Comparison of ENCODE assay signal across 9 cellular contexts in the genomic region with DNA sequence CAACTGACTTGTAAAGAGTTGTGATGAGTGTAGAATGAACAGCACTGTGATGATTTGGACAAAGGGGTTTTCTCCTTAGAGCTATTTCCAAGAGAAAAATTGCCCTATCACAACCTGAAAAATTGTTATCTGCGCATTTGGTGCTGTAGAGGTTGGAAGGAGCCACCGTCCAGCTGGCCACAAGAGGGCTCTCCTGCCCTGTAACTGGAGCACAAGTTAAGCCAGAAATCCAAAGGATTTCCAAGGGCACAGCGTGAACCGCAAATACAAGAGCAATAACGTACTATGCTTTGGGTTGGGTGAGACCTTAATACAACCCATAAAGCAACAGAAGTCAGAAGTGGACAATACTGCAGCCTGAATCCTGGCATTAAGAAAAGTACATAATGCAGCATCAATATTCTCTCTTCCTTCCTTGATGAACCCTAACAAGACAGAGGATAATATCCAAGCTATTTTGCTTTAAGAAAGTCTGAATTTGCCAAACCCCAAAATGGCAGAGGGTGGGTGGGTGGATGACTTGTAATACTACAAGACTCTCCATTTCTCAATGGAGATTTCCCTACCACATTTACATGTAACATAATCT. TPM values are rescaled to one million over a fixed set of nuclear protein-coding genes. Genes with fewer than 3 reads are reported as not detected.
DNase-seq lines count a peak whose midpoint lies in the region; ATAC-seq and TF ChIP-seq lines count a peak whose summit lies in the region.
"Had no signal": no experiment of that assay in that cellular context is flagged by ENCODE, and none has a peak within 500 bp of the region (broad histone marks: within the 10 kb centered on the region; RNA-seq: fewer than 3 reads in every experiment).

No MANE protein-coding gene starts in this region.

- intact Hi-C loops in HCT116 (cut with micrococcal nuclease) (loop anchor here (1.0 kb wide), 4 partner anchors 176 to 521 kb away; no protein-coding TSS in a partner anchor), ascending aorta (cut with DNase I) (loop anchor here (1.0 to 2.0 kb wide), 2 partner anchors 175 to 521 kb away; no protein-coding TSS in a partner anchor)

- no peaks in the 10 kb centered on the region for H3F3A ChIP-seq in smooth muscle cell (ENCODE audit: low read depth)

- H4K20me1 ChIP-seq in HCT116 (ENCODE audit: insufficient read depth) (no peaks in the 10 kb centered on the region), hepatocyte (ENCODE audit: insufficient read depth, poor library complexity, severe bottlenecking) (no peaks in the 10 kb centered on the region), smooth muscle cell (ENCODE audit: low read depth) (no peaks in the 10 kb centered on the region)

- peak; percentile 16 for DNase-seq in DMS153 treated with DMSO at 0.1 percent for 48 hours (lab: John Stamatoyannopoulos, UW; ENCODE audit: unreplicated experiment)
- DNase-seq in HCT116 (ENCODE audit: low read depth, low spot score): peak; percentile 54
- peak; percentile 73 for DNase-seq in NCI-H2227 (lab: John Stamatoyannopoulos, UW; ENCODE audit: unreplicated experiment)
- DNase-seq in ascending aorta (ENCODE audit: low spot score in 2 of 2): no peak
- peak; percentile 83 for DNase-seq in hepatocyte (ENCODE audit: low spot score)
- peak; percentile 2 for DNase-seq in smooth muscle cell (lab: John Stamatoyannopoulos, UW; ENCODE audit: unreplicated experiment)
- DNase-seq in activated naive CD4-positive, alpha-beta T cell treated with anti-CD3 and anti-CD28 coated beads, Interleukin-2, amount 10 ng/mL, durations not matched to agents 7 days and 5 days: no peak
- no peak for DNase-seq in activated effector memory CD4-positive, alpha-beta T cell treated with Interleukin-2 at 50 U/mL for 16 hours
- DNase-seq: activated B cell treated with CpG ODN at 0.5 μM for 24 hours had no signal

- H3K9me3 ChIP-seq in HCT116 (ENCODE audit: control insufficient read depth in 1 of 2, insufficient read depth in 1 of 2, low read depth in 1 of 2, low read length in 2 of 2) (no peaks in the 10 kb centered on the region), ascending aorta (no peaks in the 10 kb centered on the region), hepatocyte (ENCODE audit: low read depth) (no peaks in the 10 kb centered on the region), smooth muscle cell (replicated peaks; ENCODE audit: low read depth) (no peaks in the 10 kb centered on the region)

- CTCF ChIA-PET in HCT116 (lab: Charles Lee): interaction anchor here (0.8 to 2.3 kb wide), 13 partner anchors 9 to 684 kb away, joined by 3 to 16 read pairs (median 5); no protein-coding TSS in a partner anchor
- CTCF ChIA-PET in activated naive CD4-positive, alpha-beta T cell treated with anti-CD3 and anti-CD28 coated beads, Interleukin-2, amount 10 ng/mL, durations not matched to agents 7 days and 5 days (lab: Charles Lee): no interaction called here

- H3K36me3 ChIP-seq in HCT116 (ENCODE audit: control insufficient read depth in 1 of 2, insufficient read depth in 2 of 2, low read length in 2 of 2) (no peaks in the 10 kb centered on the region), ascending aorta (no peaks in the 10 kb centered on the region), hepatocyte (replicated peaks; ENCODE audit: insufficient read depth, low read depth) (no peaks in the 10 kb centered on the region), smooth muscle cell (ENCODE audit: low read depth) (no peaks in the 10 kb centered on the region)

- peak; percentile 87 for TF ChIP-seq RAD21 in HCT116 (IDR thresholded peaks at IDR 0.05; ENCODE audit: low read depth)

- H3K4me3 ChIP-seq in HCT116 (replicated peaks in 1 of 2; ENCODE audit: low read depth in 1 of 2, low read length in 2 of 2): no peak overlapping the region
- H3K4me3 ChIP-seq in ascending aorta: no peak overlapping the region
- no peak overlapping the region for H3K4me3 ChIP-seq in hepatocyte
- no peak overlapping the region for H3K4me3 ChIP-seq in smooth muscle cell

- TF ChIP-seq CTCF in HCT116 (IDR thresholded peaks at IDR 0.05 in 2 of 3, conservative IDR thresholded peaks at IDR 0.05 in 1 of 3; ENCODE audit: borderline replicate concordance in 1 of 3, insufficient read depth in 1 of 3, low read depth in 2 of 3, low read length in 2 of 3) (peak; percentile 75 to 94 (median 94)), ascending aorta (IDR thresholded peaks at IDR 0.05) (peak; percentile 20 to 75 (median 72)), hepatocyte (IDR thresholded peaks at IDR 0.05; ENCODE audit: poor library complexity) (peak; percentile 96), smooth muscle cell (IDR thresholded peaks at IDR 0.05; ENCODE audit: borderline replicate concordance, insufficient read depth, poor library complexity, severe bottlenecking) (peak; percentile 96)

- H3K27ac ChIP-seq in HCT116 (ENCODE audit: low read depth, low read length) (no peak overlapping the region), ascending aorta (no peak overlapping the region), hepatocyte (no peak overlapping the region), smooth muscle cell (ENCODE audit: low read depth) (no peak overlapping the region)

- H3K27me3 Mint-ChIP-seq in activated naive CD4-positive, alpha-beta T cell treated with anti-CD3 and anti-CD28 coated beads, Interleukin-2, amount 10 ng/mL, durations not matched to agents 7 days and 5 days: no peaks in the 10 kb centered on the region

- H3K4me2 ChIP-seq in HCT116 (ENCODE audit: low read length) (no peak overlapping the region), hepatocyte (no peak overlapping the region), smooth muscle cell (no peak overlapping the region)

- H2AFZ ChIP-seq in HCT116 (ENCODE audit: low read depth, low read length, poor library complexity, severe bottlenecking) (no peak overlapping the region), hepatocyte (no peak overlapping the region), smooth muscle cell (ENCODE audit: low read depth) (no peak overlapping the region)

- H3K9me2 ChIP-seq in HCT116 (ENCODE audit: insufficient read depth): no peaks in the 10 kb centered on the region
- no peaks in the 10 kb centered on the region for H3K9me2 ChIP-seq in hepatocyte (replicated peaks; ENCODE audit: insufficient read depth)

- ATAC-seq in HCT116: peak; percentile 95

- no peak overlapping the region for H3K27ac Mint-ChIP-seq in activated naive CD4-positive, alpha-beta T cell treated with anti-CD3 and anti-CD28 coated beads, Interleukin-2, amount 10 ng/mL, durations not matched to agents 7 days and 5 days
- H3K27ac Mint-ChIP-seq: activated B cell treated with CpG ODN at 0.5 μM for 24 hours had no signal

- no peaks in the 10 kb centered on the region for H3K4me1 Mint-ChIP-seq in activated naive CD4-positive, alpha-beta T cell treated with anti-CD3 and anti-CD28 coated beads, Interleukin-2, amount 10 ng/mL, durations not matched to agents 7 days and 5 days
- H3K4me1 Mint-ChIP-seq: activated B cell treated with CpG ODN at 0.5 μM for 24 hours had no signal

- WGBS in hepatocyte (ENCODE audit: low lambda C conversion rate, missing lambda C conversion rate): 6% methylated on average over 5 of the region's 5 CpGs
- 8% methylated on average over 5 of the region's 5 CpGs for WGBS in smooth muscle cell (ENCODE audit: low lambda C conversion rate)

- no peaks in the 10 kb centered on the region for H3K36me3 Mint-ChIP-seq in activated naive CD4-positive, alpha-beta T cell treated with anti-CD3 and anti-CD28 coated beads, Interleukin-2, amount 10 ng/mL, durations not matched to agents 7 days and 5 days

- H3K79me2 ChIP-seq in HCT116 (ENCODE audit: insufficient read depth, low read length) (no peaks in the 10 kb centered on the region), hepatocyte (no peaks in the 10 kb centered on the region), smooth muscle cell (ENCODE audit: low read depth) (no peaks in the 10 kb centered on the region)

- RAD21 ChIA-PET in HCT116 (lab: Charles Lee; ENCODE audit: low non-redundant PET in 1 of 2, low total read pairs in 2 of 2, uncharacterized antibody in 2 of 2, unreplicated experiment in 2 of 2): interaction anchor here in 1 of 2 experiments (0.8 kb wide), 1 partner anchor 520 kb away, joined by 4 read pairs; no protein-coding TSS in a partner anchor

- H3K9me3 Mint-ChIP-seq in activated naive CD4-positive, alpha-beta T cell treated with anti-CD3 and anti-CD28 coated beads, Interleukin-2, amount 10 ng/mL, durations not matched to agents 7 days and 5 days: no peaks in the 10 kb centered on the region
- H3K9me3 Mint-ChIP-seq: activated B cell treated with CpG ODN at 0.5 μM for 24 hours had no signal

- no peak overlapping the region for H3K9ac ChIP-seq in HCT116 (ENCODE audit: low read length)
- no peak overlapping the region for H3K9ac ChIP-seq in smooth muscle cell (ENCODE audit: low read depth)

- POLR2A ChIA-PET in HCT116 (lab: Charles Lee): no interaction called here

- H3K27me3 ChIP-seq in HCT116 (ENCODE audit: insufficient read depth, low read length): peaks cover 27% of the 10 kb centered on the region
- no peaks in the 10 kb centered on the region for H3K27me3 ChIP-seq in ascending aorta
- no peaks in the 10 kb centered on the region for H3K27me3 ChIP-seq in hepatocyte
- no peaks in the 10 kb centered on the region for H3K27me3 ChIP-seq in smooth muscle cell (ENCODE audit: low read depth)

- H3K4me3 Mint-ChIP-seq in activated naive CD4-positive, alpha-beta T cell treated with anti-CD3 and anti-CD28 coated beads, Interleukin-2, amount 10 ng/mL, durations not matched to agents 7 days and 5 days: no peak overlapping the region
- H3K4me3 Mint-ChIP-seq: activated B cell treated with CpG ODN at 0.5 μM for 24 hours had no signal

- no TSS peak for BruUV-seq in HCT116 (replicated peaks; lab: Mats Ljungman, UMichigan)

- H3K4me1 ChIP-seq in HCT116 (ENCODE audit: control insufficient read depth in 1 of 2, insufficient read depth in 2 of 2, low read length in 2 of 2) (no peaks in the 10 kb centered on the region), ascending aorta (peaks cover 0 to 5% of the 10 kb centered on the region in 2 donors), hepatocyte (ENCODE audit: insufficient read depth) (no peaks in the 10 kb centered on the region), smooth muscle cell (ENCODE audit: low read depth) (no peaks in the 10 kb centered on the region)

- TF ChIP-seq POLR2A in HCT116 (IDR thresholded peaks at IDR 0.05; ENCODE audit: borderline replicate concordance, extremely low read depth, insufficient read depth, insufficient read length): no peak

RNA-seq across cellular contexts. Expression of gene SMIM32, which starts 56.8 kb away (rescaled TPM):
- total RNA-seq in HCT116 (2021; ENCODE audit: unreplicated experiment): not detected
- polyA plus RNA-seq in HCT116 (2012): not detected in 2 replicates
- total RNA-seq in ascending aorta: not detected
- 1.9 and 3.1 TPM in 2 replicates for total RNA-seq in hepatocyte
- 2.7 and 3.9 TPM in 2 replicates for polyA plus RNA-seq in hepatocyte
- total RNA-seq in smooth muscle cell: 1.5 and 1.9 TPM in 2 replicates
- 0.24 and 2.2 TPM in 2 replicates for polyA plus RNA-seq in smooth muscle cell
- total RNA-seq: activated B cell treated with CpG ODN at 0.5 μM for 24 hours had no signal

Comparison
In these comparisons a context has a peak if more than half of its experiments do, and no peak if none do; other contexts are left out.
1. DNase-seq: peak in DMS153 treated with DMSO at 0.1 percent for 48 hours (single experiment), HCT116 (single experiment), NCI-H2227 (single experiment), hepatocyte (single experiment) and smooth muscle cell (single experiment); none in ascending aorta (0 of 2), activated naive CD4-positive, alpha-beta T cell treated with anti-CD3 and anti-CD28 coated beads, Interleukin-2, amount 10 ng/mL, durations not matched to agents 7 days and 5 days (single experiment) and activated effector memory CD4-positive, alpha-beta T cell treated with Interleukin-2 at 50 U/mL for 16 hours (single experiment).
2. Peak in every context shown above with its lines, with median percentiles within 50 percentile points of each other: CTCF ChIP-seq.